ENCODE assay signal across 1 cellular context in genomic region chr17:7440823-7441174, GRCh38.
TF ChIP-seq lines count a peak whose summit lies in the region.

No MANE protein-coding gene starts in this region.

TF ChIP-seq in GM12878, 131 proteins besides CTCF, POLR2A, EP300 and RAD21 (continues in another document):
- TF ChIP-seq SREBF2 (IDR thresholded peaks at IDR 0.05; ENCODE audit: low read length) (no peak), HDAC6 (IDR thresholded peaks at IDR 0.05; ENCODE audit: unreplicated experiment) (no peak), POLR2AphosphoS5 (IDR thresholded peaks at IDR 0.05; ENCODE audit: low read length) (no peak), SUZ12 (IDR thresholded peaks at IDR 0.05; ENCODE audit: unreplicated experiment) (no peak), SMAD5 (IDR thresholded peaks at IDR 0.05; ENCODE audit: low read depth) (no peak), MYC (IDR thresholded peaks at IDR 0.05; ENCODE audit: insufficient read depth, insufficient read length, insufficient replicate concordance, low read length, severe bottlenecking) (no peak), TARDBP (IDR thresholded peaks at IDR 0.05; ENCODE audit: borderline replicate concordance) (no peak), RFX5 (IDR thresholded peaks at IDR 0.05; ENCODE audit: low read depth, low read length) (0 out of 2 replicates have a peak, but pooled peaks have one; percentile 21), LARP7 (IDR thresholded peaks at IDR 0.05) (peak; percentile 55), RCOR1 (conservative IDR thresholded peaks at IDR 0.05; ENCODE audit: low read depth, low read length) (no peak), NKRF (conservative IDR thresholded peaks at IDR 0.05) (no peak), SKIL (IDR thresholded peaks at IDR 0.05; ENCODE audit: low read depth, poor library complexity, severe bottlenecking) (no peak), TCF12 (IDR thresholded peaks at IDR 0.05; ENCODE audit: low read depth, low read length) (peak; percentile 86; the same call in 1 of the 2 replicates), IRF4 (IDR thresholded peaks at IDR 0.05; ENCODE audit: low read depth, low read length) (no peak), SRF (IDR thresholded peaks at IDR 0.05; ENCODE audit: low read depth in 2 of 2, low read length in 2 of 2) (no peak), ELK1 (IDR thresholded peaks at IDR 0.05; ENCODE audit: low read depth, low read length) (no peak), HSF1 (IDR thresholded peaks at IDR 0.05; ENCODE audit: low read depth, low read length) (no peak), ZZZ3 (IDR thresholded peaks at IDR 0.05; ENCODE audit: control insufficient read depth, insufficient read length, low read depth) (no peak), HDGF (IDR thresholded peaks at IDR 0.05) (0 out of 2 replicates have a peak, but pooled peaks have one; percentile 44), POU2F2 (IDR thresholded peaks at IDR 0.05; ENCODE audit: borderline replicate concordance, low read depth, low read length) (peak; percentile 32; the same call in 1 of the 3 replicates), CHD2 (IDR thresholded peaks at IDR 0.05; ENCODE audit: borderline replicate concordance, low read depth, low read length) (peak; percentile 67; the same call in 1 of the 2 replicates), ZNF622 (IDR thresholded peaks at IDR 0.05) (no peak), JUNB (IDR thresholded peaks at IDR 0.05) (no peak), ZNF24 (IDR thresholded peaks at IDR 0.05) (no peak), IKZF1 (conservative IDR thresholded peaks at IDR 0.05) (no peak), ZBED1 (IDR thresholded peaks at IDR 0.05; ENCODE audit: borderline replicate concordance) (no peak), ATF7 (IDR thresholded peaks at IDR 0.05; ENCODE audit: low read depth) (no peak), SIN3A (IDR thresholded peaks at IDR 0.05; ENCODE audit: low read depth, low read length) (0 out of 2 replicates have a peak, but pooled peaks have one; percentile 24), SMC3 (IDR thresholded peaks at IDR 0.05; ENCODE audit: borderline replicate concordance, low read length) (no peak), SMARCA5 (IDR thresholded peaks at IDR 0.05) (no peak), NFIC (IDR thresholded peaks at IDR 0.05; ENCODE audit: low read depth, low read length) (no peak), HDAC2 (IDR thresholded peaks at IDR 0.05) (no peak), MEF2B (IDR thresholded peaks at IDR 0.05; ENCODE audit: partially characterized antibody, poor library complexity, severe bottlenecking) (no peak), CHD1 (IDR thresholded peaks at IDR 0.05; ENCODE audit: low read depth, low read length) (no peak), NR2C2 (IDR thresholded peaks at IDR 0.05; ENCODE audit: borderline replicate concordance, control insufficient read depth, insufficient read length, low read depth) (no peak), ASH2L (IDR thresholded peaks at IDR 0.05; ENCODE audit: borderline replicate concordance, low read depth) (no peak), PML (IDR thresholded peaks at IDR 0.05; ENCODE audit: low read length) (no peak), TBL1XR1 (IDR thresholded peaks at IDR 0.05; ENCODE audit: low read depth, low read length) (no peak), SUPT20H (IDR thresholded peaks at IDR 0.05; ENCODE audit: borderline replicate concordance, control insufficient read depth, low read depth, low read length) (no peak)
- TF ChIP-seq, protein P1, sequence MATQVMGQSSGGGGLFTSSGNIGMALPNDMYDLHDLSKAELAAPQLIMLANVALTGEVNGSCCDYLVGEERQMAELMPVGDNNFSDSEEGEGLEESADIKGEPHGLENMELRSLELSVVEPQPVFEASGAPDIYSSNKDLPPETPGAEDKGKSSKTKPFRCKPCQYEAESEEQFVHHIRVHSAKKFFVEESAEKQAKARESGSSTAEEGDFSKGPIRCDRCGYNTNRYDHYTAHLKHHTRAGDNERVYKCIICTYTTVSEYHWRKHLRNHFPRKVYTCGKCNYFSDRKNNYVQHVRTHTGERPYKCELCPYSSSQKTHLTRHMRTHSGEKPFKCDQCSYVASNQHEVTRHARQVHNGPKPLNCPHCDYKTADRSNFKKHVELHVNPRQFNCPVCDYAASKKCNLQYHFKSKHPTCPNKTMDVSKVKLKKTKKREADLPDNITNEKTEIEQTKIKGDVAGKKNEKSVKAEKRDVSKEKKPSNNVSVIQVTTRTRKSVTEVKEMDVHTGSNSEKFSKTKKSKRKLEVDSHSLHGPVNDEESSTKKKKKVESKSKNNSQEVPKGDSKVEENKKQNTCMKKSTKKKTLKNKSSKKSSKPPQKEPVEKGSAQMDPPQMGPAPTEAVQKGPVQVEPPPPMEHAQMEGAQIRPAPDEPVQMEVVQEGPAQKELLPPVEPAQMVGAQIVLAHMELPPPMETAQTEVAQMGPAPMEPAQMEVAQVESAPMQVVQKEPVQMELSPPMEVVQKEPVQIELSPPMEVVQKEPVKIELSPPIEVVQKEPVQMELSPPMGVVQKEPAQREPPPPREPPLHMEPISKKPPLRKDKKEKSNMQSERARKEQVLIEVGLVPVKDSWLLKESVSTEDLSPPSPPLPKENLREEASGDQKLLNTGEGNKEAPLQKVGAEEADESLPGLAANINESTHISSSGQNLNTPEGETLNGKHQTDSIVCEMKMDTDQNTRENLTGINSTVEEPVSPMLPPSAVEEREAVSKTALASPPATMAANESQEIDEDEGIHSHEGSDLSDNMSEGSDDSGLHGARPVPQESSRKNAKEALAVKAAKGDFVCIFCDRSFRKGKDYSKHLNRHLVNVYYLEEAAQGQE (IDR thresholded peaks at IDR 0.05; ENCODE audit: low read depth, low read length): no peak
- TF ChIP-seq, protein P2, sequence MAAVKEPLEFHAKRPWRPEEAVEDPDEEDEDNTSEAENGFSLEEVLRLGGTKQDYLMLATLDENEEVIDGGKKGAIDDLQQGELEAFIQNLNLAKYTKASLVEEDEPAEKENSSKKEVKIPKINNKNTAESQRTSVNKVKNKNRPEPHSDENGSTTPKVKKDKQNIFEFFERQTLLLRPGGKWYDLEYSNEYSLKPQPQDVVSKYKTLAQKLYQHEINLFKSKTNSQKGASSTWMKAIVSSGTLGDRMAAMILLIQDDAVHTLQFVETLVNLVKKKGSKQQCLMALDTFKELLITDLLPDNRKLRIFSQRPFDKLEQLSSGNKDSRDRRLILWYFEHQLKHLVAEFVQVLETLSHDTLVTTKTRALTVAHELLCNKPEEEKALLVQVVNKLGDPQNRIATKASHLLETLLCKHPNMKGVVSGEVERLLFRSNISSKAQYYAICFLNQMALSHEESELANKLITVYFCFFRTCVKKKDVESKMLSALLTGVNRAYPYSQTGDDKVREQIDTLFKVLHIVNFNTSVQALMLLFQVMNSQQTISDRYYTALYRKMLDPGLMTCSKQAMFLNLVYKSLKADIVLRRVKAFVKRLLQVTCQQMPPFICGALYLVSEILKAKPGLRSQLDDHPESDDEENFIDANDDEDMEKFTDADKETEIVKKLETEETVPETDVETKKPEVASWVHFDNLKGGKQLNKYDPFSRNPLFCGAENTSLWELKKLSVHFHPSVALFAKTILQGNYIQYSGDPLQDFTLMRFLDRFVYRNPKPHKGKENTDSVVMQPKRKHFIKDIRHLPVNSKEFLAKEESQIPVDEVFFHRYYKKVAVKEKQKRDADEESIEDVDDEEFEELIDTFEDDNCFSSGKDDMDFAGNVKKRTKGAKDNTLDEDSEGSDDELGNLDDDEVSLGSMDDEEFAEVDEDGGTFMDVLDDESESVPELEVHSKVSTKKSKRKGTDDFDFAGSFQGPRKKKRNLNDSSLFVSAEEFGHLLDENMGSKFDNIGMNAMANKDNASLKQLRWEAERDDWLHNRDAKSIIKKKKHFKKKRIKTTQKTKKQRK (IDR thresholded peaks at IDR 0.05; ENCODE audit: low read depth, low read length): no peak
- TF ChIP-seq, protein P3, sequence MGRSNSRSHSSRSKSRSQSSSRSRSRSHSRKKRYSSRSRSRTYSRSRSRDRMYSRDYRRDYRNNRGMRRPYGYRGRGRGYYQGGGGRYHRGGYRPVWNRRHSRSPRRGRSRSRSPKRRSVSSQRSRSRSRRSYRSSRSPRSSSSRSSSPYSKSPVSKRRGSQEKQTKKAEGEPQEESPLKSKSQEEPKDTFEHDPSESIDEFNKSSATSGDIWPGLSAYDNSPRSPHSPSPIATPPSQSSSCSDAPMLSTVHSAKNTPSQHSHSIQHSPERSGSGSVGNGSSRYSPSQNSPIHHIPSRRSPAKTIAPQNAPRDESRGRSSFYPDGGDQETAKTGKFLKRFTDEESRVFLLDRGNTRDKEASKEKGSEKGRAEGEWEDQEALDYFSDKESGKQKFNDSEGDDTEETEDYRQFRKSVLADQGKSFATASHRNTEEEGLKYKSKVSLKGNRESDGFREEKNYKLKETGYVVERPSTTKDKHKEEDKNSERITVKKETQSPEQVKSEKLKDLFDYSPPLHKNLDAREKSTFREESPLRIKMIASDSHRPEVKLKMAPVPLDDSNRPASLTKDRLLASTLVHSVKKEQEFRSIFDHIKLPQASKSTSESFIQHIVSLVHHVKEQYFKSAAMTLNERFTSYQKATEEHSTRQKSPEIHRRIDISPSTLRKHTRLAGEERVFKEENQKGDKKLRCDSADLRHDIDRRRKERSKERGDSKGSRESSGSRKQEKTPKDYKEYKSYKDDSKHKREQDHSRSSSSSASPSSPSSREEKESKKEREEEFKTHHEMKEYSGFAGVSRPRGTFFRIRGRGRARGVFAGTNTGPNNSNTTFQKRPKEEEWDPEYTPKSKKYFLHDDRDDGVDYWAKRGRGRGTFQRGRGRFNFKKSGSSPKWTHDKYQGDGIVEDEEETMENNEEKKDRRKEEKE (IDR thresholded peaks at IDR 0.05): no peak
- TF ChIP-seq, protein P4, sequence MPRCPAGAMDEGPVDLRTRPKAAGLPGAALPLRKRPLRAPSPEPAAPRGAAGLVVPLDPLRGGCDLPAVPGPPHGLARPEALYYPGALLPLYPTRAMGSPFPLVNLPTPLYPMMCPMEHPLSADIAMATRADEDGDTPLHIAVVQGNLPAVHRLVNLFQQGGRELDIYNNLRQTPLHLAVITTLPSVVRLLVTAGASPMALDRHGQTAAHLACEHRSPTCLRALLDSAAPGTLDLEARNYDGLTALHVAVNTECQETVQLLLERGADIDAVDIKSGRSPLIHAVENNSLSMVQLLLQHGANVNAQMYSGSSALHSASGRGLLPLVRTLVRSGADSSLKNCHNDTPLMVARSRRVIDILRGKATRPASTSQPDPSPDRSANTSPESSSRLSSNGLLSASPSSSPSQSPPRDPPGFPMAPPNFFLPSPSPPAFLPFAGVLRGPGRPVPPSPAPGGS (IDR thresholded peaks at IDR 0.05; ENCODE audit: borderline replicate concordance, insufficient read depth, low read depth, low read length, poor library complexity, severe bottlenecking): peak; percentile 77
- TF ChIP-seq, protein P5, sequence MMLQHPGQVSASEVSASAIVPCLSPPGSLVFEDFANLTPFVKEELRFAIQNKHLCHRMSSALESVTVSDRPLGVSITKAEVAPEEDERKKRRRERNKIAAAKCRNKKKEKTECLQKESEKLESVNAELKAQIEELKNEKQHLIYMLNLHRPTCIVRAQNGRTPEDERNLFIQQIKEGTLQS (IDR thresholded peaks at IDR 0.05; ENCODE audit: borderline replicate concordance, extremely low read depth, low read depth, low read length): no peak
- TF ChIP-seq, protein P6, sequence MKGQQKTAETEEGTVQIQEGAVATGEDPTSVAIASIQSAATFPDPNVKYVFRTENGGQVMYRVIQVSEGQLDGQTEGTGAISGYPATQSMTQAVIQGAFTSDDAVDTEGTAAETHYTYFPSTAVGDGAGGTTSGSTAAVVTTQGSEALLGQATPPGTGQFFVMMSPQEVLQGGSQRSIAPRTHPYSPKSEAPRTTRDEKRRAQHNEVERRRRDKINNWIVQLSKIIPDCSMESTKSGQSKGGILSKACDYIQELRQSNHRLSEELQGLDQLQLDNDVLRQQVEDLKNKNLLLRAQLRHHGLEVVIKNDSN (IDR thresholded peaks at IDR 0.05; ENCODE audit: borderline replicate concordance, extremely low read length, insufficient read depth, low read depth, low read length): no peak
